2 cellular contexts compared by ENCODE assay signal in the genomic region with DNA sequence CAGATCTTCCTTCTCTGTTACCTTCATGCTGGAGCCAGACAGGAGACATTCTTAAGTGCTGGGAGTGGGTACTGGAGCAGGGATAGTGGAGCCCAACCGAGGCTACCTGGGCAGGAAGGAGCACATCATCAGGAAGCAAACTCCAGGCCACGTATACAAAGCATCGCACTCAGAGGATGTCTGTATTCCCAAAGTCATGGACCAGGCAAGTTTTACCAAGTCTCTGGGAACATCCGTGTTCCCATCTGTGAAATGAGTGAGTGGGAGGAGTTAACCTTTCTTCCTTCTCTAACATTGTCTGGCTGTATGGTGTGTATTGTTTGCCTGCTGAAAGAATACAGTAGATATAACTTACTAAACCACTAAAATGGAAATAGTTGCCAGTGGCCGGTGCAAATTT.
TF ChIP-seq lines count a peak whose summit lies in the region.

No MANE protein-coding gene starts in this region.

TF ChIP-seq in SK-N-SH treated with all-trans-retinoic acid at 6 μM for 48 hours, 23 proteins besides CTCF, POLR2A, EP300 and RAD21 (continued from another document):
- TF ChIP-seq, protein P1, sequence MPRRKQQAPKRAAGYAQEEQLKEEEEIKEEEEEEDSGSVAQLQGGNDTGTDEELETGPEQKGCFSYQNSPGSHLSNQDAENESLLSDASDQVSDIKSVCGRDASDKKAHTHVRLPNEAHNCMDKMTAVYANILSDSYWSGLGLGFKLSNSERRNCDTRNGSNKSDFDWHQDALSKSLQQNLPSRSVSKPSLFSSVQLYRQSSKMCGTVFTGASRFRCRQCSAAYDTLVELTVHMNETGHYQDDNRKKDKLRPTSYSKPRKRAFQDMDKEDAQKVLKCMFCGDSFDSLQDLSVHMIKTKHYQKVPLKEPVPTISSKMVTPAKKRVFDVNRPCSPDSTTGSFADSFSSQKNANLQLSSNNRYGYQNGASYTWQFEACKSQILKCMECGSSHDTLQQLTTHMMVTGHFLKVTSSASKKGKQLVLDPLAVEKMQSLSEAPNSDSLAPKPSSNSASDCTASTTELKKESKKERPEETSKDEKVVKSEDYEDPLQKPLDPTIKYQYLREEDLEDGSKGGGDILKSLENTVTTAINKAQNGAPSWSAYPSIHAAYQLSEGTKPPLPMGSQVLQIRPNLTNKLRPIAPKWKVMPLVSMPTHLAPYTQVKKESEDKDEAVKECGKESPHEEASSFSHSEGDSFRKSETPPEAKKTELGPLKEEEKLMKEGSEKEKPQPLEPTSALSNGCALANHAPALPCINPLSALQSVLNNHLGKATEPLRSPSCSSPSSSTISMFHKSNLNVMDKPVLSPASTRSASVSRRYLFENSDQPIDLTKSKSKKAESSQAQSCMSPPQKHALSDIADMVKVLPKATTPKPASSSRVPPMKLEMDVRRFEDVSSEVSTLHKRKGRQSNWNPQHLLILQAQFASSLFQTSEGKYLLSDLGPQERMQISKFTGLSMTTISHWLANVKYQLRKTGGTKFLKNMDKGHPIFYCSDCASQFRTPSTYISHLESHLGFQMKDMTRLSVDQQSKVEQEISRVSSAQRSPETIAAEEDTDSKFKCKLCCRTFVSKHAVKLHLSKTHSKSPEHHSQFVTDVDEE (CRISPR knock-in tag; IDR thresholded peaks at IDR 0.05), result no peak
- no peak for TF ChIP-seq ARNTL (CRISPR knock-in tag; IDR thresholded peaks at IDR 0.05; ENCODE audit: borderline replicate concordance, low read depth)
- TF ChIP-seq ZFP30 (CRISPR knock-in tag; IDR thresholded peaks at IDR 0.05), result no peak
- TF ChIP-seq, protein P2, sequence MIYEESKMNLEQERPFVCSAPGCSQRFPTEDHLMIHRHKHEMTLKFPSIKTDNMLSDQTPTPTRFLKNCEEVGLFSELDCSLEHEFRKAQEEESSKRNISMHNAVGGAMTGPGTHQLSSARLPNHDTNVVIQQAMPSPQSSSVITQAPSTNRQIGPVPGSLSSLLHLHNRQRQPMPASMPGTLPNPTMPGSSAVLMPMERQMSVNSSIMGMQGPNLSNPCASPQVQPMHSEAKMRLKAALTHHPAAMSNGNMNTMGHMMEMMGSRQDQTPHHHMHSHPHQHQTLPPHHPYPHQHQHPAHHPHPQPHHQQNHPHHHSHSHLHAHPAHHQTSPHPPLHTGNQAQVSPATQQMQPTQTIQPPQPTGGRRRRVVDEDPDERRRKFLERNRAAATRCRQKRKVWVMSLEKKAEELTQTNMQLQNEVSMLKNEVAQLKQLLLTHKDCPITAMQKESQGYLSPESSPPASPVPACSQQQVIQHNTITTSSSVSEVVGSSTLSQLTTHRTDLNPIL (CRISPR knock-in tag; IDR thresholded peaks at IDR 0.05; ENCODE audit: low read depth), result no peak

TF ChIP-seq in endothelial cell of umbilical vein, 7 proteins besides CTCF, POLR2A, EP300 and RAD21 (continued from another document):
- TF ChIP-seq, protein P3, sequence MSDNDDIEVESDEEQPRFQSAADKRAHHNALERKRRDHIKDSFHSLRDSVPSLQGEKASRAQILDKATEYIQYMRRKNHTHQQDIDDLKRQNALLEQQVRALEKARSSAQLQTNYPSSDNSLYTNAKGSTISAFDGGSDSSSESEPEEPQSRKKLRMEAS (IDR thresholded peaks at IDR 0.05; ENCODE audit: insufficient read depth, insufficient read length), result no peak
- TF ChIP-seq GATA2 (IDR thresholded peaks at IDR 0.05; ENCODE audit: insufficient read depth, insufficient read length, low read depth, low read length) (no peak), JUN (IDR thresholded peaks at IDR 0.05; ENCODE audit: borderline replicate concordance, insufficient read depth, insufficient read length, low read depth) (no peak)
